ENCODE assay signal across 16 cellular contexts in the genomic region with DNA sequence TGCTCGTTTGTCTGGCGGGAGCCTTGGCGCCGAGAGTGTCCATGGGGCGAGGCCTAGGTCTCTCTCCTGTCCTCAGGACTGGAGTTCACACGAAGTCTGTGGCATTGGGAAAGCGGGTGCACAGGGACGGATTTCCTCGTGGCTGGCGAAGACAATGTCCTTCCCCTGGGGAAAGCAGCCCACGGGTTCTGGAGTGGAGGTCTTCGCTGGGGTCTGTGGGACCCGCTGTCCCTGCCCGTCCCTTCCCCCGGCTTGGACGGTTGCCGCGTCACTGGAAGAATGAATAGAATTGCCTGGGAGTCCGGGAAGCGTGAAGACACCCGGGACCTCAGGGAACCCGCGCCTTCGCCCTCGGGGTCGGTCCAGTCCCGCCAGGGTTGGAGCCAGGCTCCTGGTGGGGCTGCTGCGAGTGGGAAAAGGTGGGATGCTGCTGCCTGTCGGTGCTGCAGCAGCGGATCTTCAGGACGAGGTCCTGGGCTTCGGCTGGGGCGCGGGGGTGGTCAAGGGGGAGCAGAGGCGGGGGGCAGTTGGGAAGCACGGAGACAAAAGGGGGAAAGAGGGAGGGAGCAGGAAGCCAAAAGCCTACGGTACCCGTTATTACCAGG.
A peak's percentile ranks its signal among the peaks of the same experiment; 100 is the strongest.
DNase-seq lines count a peak whose midpoint lies in the region; ATAC-seq, FAIRE-seq and TF ChIP-seq lines count a peak whose summit lies in the region.
"Had no signal": no experiment of that assay in that cellular context is flagged by ENCODE, and none has a peak within 500 bp of the region (broad histone marks: within the 10 kb centered on the region; RNA-seq: fewer than 3 reads in every experiment).

No MANE protein-coding gene starts in this region.

- no peak for FAIRE-seq in D721Med (lab: Jason Lieb, UNC)
- FAIRE-seq: frontal cortex had no signal

- H3K4me1 Mint-ChIP-seq in natural killer cell treated with Interleukin-12 subunit alpha and Interleukin-12 subunit beta and Interleukin-15 and Interleukin-18, amount 100 ng/mL, for 72 hours (ENCODE audit: low read depth in 2 of 2) = peaks cover 0 to 3% of the 10 kb centered on the region in 2 donors
- no peaks in the 10 kb centered on the region for H3K4me1 Mint-ChIP-seq in mesothelial cell of epicardium
- H3K4me1 Mint-ChIP-seq: activated CD4-positive, alpha-beta T cell treated with anti-CD3 and anti-CD28 coated beads, Interleukin-2, amount 10 ng/mL, durations not matched to agents 7 days and 5 days; stimulated activated naive B cell treated with anti-CD40 and anti-IgM and Interleukin-4, amounts not matched to agents 10 μg/mL and 1 μg/mL and 100 μg/mL, for 72 hours had no signal

- peaks cover 8% of the 10 kb centered on the region for H3K36me3 Mint-ChIP-seq in natural killer cell treated with Interleukin-12 subunit alpha and Interleukin-12 subunit beta and Interleukin-15 and Interleukin-18, amount 100 ng/mL, for 72 hours
- peaks cover 14% of the 10 kb centered on the region for H3K36me3 Mint-ChIP-seq in mesothelial cell of epicardium

- H3K27me3 Mint-ChIP-seq in natural killer cell treated with Interleukin-12 subunit alpha and Interleukin-12 subunit beta and Interleukin-15 and Interleukin-18, amount 100 ng/mL, for 72 hours = no peaks in the 10 kb centered on the region
- H3K27me3 Mint-ChIP-seq in mesothelial cell of epicardium (ENCODE audit: low read depth) = no peaks in the 10 kb centered on the region
- H3K27me3 Mint-ChIP-seq: activated CD4-positive, alpha-beta T cell treated with anti-CD3 and anti-CD28 coated beads, Interleukin-2, amount 10 ng/mL, durations not matched to agents 7 days and 5 days had no signal

- H3K4me3 Mint-ChIP-seq in natural killer cell treated with Interleukin-12 subunit alpha and Interleukin-12 subunit beta and Interleukin-15 and Interleukin-18, amount 100 ng/mL, for 72 hours = no peak overlapping the region
- no peak overlapping the region for H3K4me3 Mint-ChIP-seq in mesothelial cell of epicardium
- H3K4me3 Mint-ChIP-seq: activated CD4-positive, alpha-beta T cell treated with anti-CD3 and anti-CD28 coated beads, Interleukin-2, amount 10 ng/mL, durations not matched to agents 7 days and 5 days; stimulated activated naive B cell treated with anti-CD40 and anti-IgM and Interleukin-4, amounts not matched to agents 10 μg/mL and 1 μg/mL and 100 μg/mL, for 72 hours had no signal

- peak; percentile 39 to 60 for ATAC-seq in natural killer cell treated with Interleukin-12 subunit alpha and Interleukin-12 subunit beta and Interleukin-15 and Interleukin-18, amount 100 ng/mL, for 72 hours
- no peak for ATAC-seq in GM21737 (IDR thresholded peaks at IDR 0.05; ENCODE audit: unreplicated experiment)

- H3K4me3 ChIP-seq in choroid plexus epithelial cell (ENCODE audit: low read depth, low read length) = peak overlapping the region; percentile 50

- in situ Hi-C loops in GM13977 (cut with MboI; ENCODE audit: low pct_unique_long_range_greater_than_20kb, low sequenced_read_pairs, unreplicated experiment) = no loop called here

- peak; percentile 19 for DNase-seq in GM03348 (ENCODE audit: low spot score)
- peak; percentile 37 for DNase-seq in GM13977 (ENCODE audit: low spot score)
- no peak for DNase-seq in choroid plexus epithelial cell (ENCODE audit: low read depth)
- no peak for DNase-seq in natural killer cell treated with Interleukin-12 subunit alpha and Interleukin-12 subunit beta and Interleukin-15 and Interleukin-18, amount 100 ng/mL, for 72 hours (ENCODE audit: low spot score)
- no peak for DNase-seq in D721Med (ENCODE audit: insufficient read length, low spot score)
- no peak for DNase-seq in AML-193 (lab: John Stamatoyannopoulos, UW)
- DNase-seq in mesothelial cell of epicardium (ENCODE audit: low spot score in 2 of 2, unreplicated experiment in 2 of 2) = no peak
- DNase-seq: activated CD4-positive, alpha-beta T cell treated with anti-CD3 and anti-CD28 coated beads, Interleukin-2, amount 10 ng/mL, durations not matched to agents 7 days and 5 days; activated effector memory CD4-positive, alpha-beta T cell treated with Interleukin-2 at 50 U/mL for 16 hours; caudate nucleus; nucleus accumbens; stimulated activated naive B cell treated with anti-CD40 and anti-IgM and Interleukin-4, amounts not matched to agents 10 μg/mL and 1 μg/mL and 100 μg/mL, for 72 hours; SW 1271; trophoblast cell had no signal

- no peak overlapping the region for H3K27ac Mint-ChIP-seq in natural killer cell treated with Interleukin-12 subunit alpha and Interleukin-12 subunit beta and Interleukin-15 and Interleukin-18, amount 100 ng/mL, for 72 hours
- H3K27ac Mint-ChIP-seq in mesothelial cell of epicardium = no peak overlapping the region
- H3K27ac Mint-ChIP-seq: activated CD4-positive, alpha-beta T cell treated with anti-CD3 and anti-CD28 coated beads, Interleukin-2, amount 10 ng/mL, durations not matched to agents 7 days and 5 days; stimulated activated naive B cell treated with anti-CD40 and anti-IgM and Interleukin-4, amounts not matched to agents 10 μg/mL and 1 μg/mL and 100 μg/mL, for 72 hours had no signal

- peaks cover 7% of the 10 kb centered on the region for H3K9me3 Mint-ChIP-seq in natural killer cell treated with Interleukin-12 subunit alpha and Interleukin-12 subunit beta and Interleukin-15 and Interleukin-18, amount 100 ng/mL, for 72 hours
- peaks cover 16% of the 10 kb centered on the region for H3K9me3 Mint-ChIP-seq in mesothelial cell of epicardium

- TF ChIP-seq CTCF in GM13977 (IDR thresholded peaks at IDR 0.05; ENCODE audit: extremely low read depth, insufficient read depth, missing control alignments) (no peak), choroid plexus epithelial cell (conservative IDR thresholded peaks at IDR 0.05; ENCODE audit: low read depth, low read length) (no peak), D721Med (IDR thresholded peaks at IDR 0.05; ENCODE audit: insufficient read depth, missing control alignments) (no peak), mesothelial cell of epicardium (IDR thresholded peaks at IDR 0.05; ENCODE audit: unreplicated experiment) (no peak)

Comparison
In these comparisons a context has a peak if more than half of its experiments do, and no peak if none do; other contexts are left out.
1. DNase-seq: peak in GM03348 (single experiment) and GM13977 (single experiment); none in choroid plexus epithelial cell (single experiment), natural killer cell treated with Interleukin-12 subunit alpha and Interleukin-12 subunit beta and Interleukin-15 and Interleukin-18, amount 100 ng/mL, for 72 hours (single experiment), D721Med (single experiment), AML-193 (0 of 2) and mesothelial cell of epicardium (0 of 2).